In genomic region chr19:29922972-29923371, GRCh38 we compare ENCODE assay signal across 15 cellular contexts. TPM values are rescaled to one million over a fixed set of nuclear protein-coding genes. Genes with fewer than 3 reads are reported as not detected.
DNase-seq lines count a peak whose midpoint lies in the region; TF ChIP-seq lines count a peak whose summit lies in the region.
"Had no signal": no experiment of that assay in that cellular context is flagged by ENCODE, and none has a peak within 500 bp of the region (broad histone marks: within the 10 kb centered on the region; RNA-seq: fewer than 3 reads in every experiment).

No MANE protein-coding gene starts in this region.

- H3K36me3 ChIP-seq in right atrium auricular region: no peaks in the 10 kb centered on the region
- no peaks in the 10 kb centered on the region for H3K36me3 ChIP-seq in left ventricle myocardium inferior
- H3K36me3 ChIP-seq in HEK293 (ENCODE audit: control insufficient read depth in 2 of 2, insufficient read depth in 1 of 2, low read length in 2 of 2): no peaks in the 10 kb centered on the region
- H3K36me3 ChIP-seq in trophoblast cell (ENCODE audit: control insufficient read depth in 1 of 2, insufficient read depth in 2 of 2, low read length in 2 of 2): no peaks in the 10 kb centered on the region
- H3K36me3 ChIP-seq: BLaER1 treated with 17β-estradiol and CSF1 and Interleukin-3, amounts not matched to agents 10 nM and 100 nM had no signal

- H3K27ac ChIP-seq in right atrium auricular region (no peak overlapping the region), left ventricle myocardium inferior (replicated peaks) (no peak overlapping the region), HEK293 (ENCODE audit: extremely low read depth, low read depth, low read length) (no peak overlapping the region), trophoblast cell (ENCODE audit: low read depth, low read length) (no peak overlapping the region)
- H3K27ac ChIP-seq: 22Rv1; A549; BLaER1 treated with 17β-estradiol and CSF1 and Interleukin-3, amounts not matched to agents 10 nM and 100 nM; C4-2B had no signal

- H4K8ac ChIP-seq in trophoblast cell (ENCODE audit: low read depth, low read length): no peak overlapping the region

- no peak overlapping the region for H3K9ac ChIP-seq in trophoblast cell (ENCODE audit: low read length)
- H3K9ac ChIP-seq: BLaER1 treated with 17β-estradiol and CSF1 and Interleukin-3, amounts not matched to agents 10 nM and 100 nM had no signal

- H3K9me3 ChIP-seq in right atrium auricular region (no peaks in the 10 kb centered on the region), left ventricle myocardium inferior (replicated peaks) (no peaks in the 10 kb centered on the region), HEK293 (ENCODE audit: control insufficient read depth, insufficient read depth, low read depth, low read length) (no peaks in the 10 kb centered on the region; the same call in 1 of the 2 replicates), trophoblast cell (ENCODE audit: insufficient read depth, low read depth, low read length) (peaks cover 2% of the 10 kb centered on the region)
- H3K9me3 ChIP-seq: A549; BLaER1 treated with 17β-estradiol and CSF1 and Interleukin-3, amounts not matched to agents 10 nM and 100 nM; Caco-2 had no signal

- no peak overlapping the region for H2AFZ ChIP-seq in trophoblast cell (ENCODE audit: insufficient read depth, low read length, poor library complexity)

- no CpG with 5 or more reads among the region's 4 CpGs for WGBS in trophoblast cell (ENCODE audit: extremely low coverage, insufficient coverage, insufficient read length)

- H2AK5ac ChIP-seq in trophoblast cell (ENCODE audit: low read length): no peak overlapping the region

- intact Hi-C loops in left ventricle myocardium inferior (cut with micrococcal nuclease): no loop called here

- no peaks in the 10 kb centered on the region for H3K79me1 ChIP-seq in trophoblast cell (ENCODE audit: low read length)

- H2BK120ac ChIP-seq in trophoblast cell (ENCODE audit: insufficient read depth, low read length, poor library complexity): no peak overlapping the region

- peak overlapping the region; percentile 46 for H3K23ac ChIP-seq in trophoblast cell (ENCODE audit: low read length)

- no peaks in the 10 kb centered on the region for H3K79me2 ChIP-seq in trophoblast cell (ENCODE audit: control insufficient read depth, insufficient read depth, low read length, poor library complexity)

- H3K4me2 ChIP-seq in trophoblast cell (ENCODE audit: low read length): no peak overlapping the region
- H3K4me2 ChIP-seq: A549; BLaER1 treated with 17β-estradiol and CSF1 and Interleukin-3, amounts not matched to agents 10 nM and 100 nM had no signal

- no peak overlapping the region for H3K4me3 ChIP-seq in right atrium auricular region
- no peak overlapping the region for H3K4me3 ChIP-seq in left ventricle myocardium inferior
- no peak overlapping the region for H3K4me3 ChIP-seq in HEK293 (ENCODE audit: low read depth, low read length)
- no peak overlapping the region for H3K4me3 ChIP-seq in trophoblast cell (ENCODE audit: low read depth, low read length)
- H3K4me3 ChIP-seq: A549; BLaER1 treated with 17β-estradiol and CSF1 and Interleukin-3, amounts not matched to agents 10 nM and 100 nM had no signal

- H3K4me1 ChIP-seq in right atrium auricular region: no peaks in the 10 kb centered on the region
- H3K4me1 ChIP-seq in left ventricle myocardium inferior: no peaks in the 10 kb centered on the region
- no peaks in the 10 kb centered on the region for H3K4me1 ChIP-seq in HEK293 (ENCODE audit: control insufficient read depth, insufficient read depth, low read length)
- no peaks in the 10 kb centered on the region for H3K4me1 ChIP-seq in trophoblast cell (ENCODE audit: control insufficient read depth in 1 of 2, insufficient read depth in 2 of 2, low read length in 2 of 2)
- H3K4me1 ChIP-seq: A549, Caco-2 had no signal

- H3K27me3 ChIP-seq in right atrium auricular region (no peaks in the 10 kb centered on the region), left ventricle myocardium inferior (ENCODE audit: low read depth) (peaks cover 23% of the 10 kb centered on the region), trophoblast cell (ENCODE audit: insufficient read depth, low read length) (no peaks in the 10 kb centered on the region)
- H3K27me3 ChIP-seq: BLaER1 treated with 17β-estradiol and CSF1 and Interleukin-3, amounts not matched to agents 10 nM and 100 nM had no signal

- CTCF ChIA-PET in HEK293 (lab: Yijun Ruan, JAX): interaction anchor here (1.3 to 1.6 kb wide), 3 partner anchors 11 to 747 kb away, joined by 3 to 5 read pairs (median 5); no protein-coding TSS in a partner anchor

- TF ChIP-seq CTCF in right atrium auricular region (IDR thresholded peaks at IDR 0.05): no peak
- TF ChIP-seq CTCF in left ventricle myocardium inferior (IDR thresholded peaks at IDR 0.05; ENCODE audit: borderline replicate concordance): no peak
- no peak for TF ChIP-seq CTCF in HEK293 (tag by site-specific recombination; IDR thresholded peaks at IDR 0.05)

- no peak overlapping the region for H3K18ac ChIP-seq in trophoblast cell (ENCODE audit: low read length)

- no peak overlapping the region for H2BK5ac ChIP-seq in trophoblast cell (ENCODE audit: low read depth, low read length, poor library complexity)

- no peak overlapping the region for H2BK12ac ChIP-seq in trophoblast cell (ENCODE audit: low read length)

- DNase-seq in right atrium auricular region (ENCODE audit: low spot score): peak; percentile 48
- no peak for DNase-seq in left ventricle myocardium inferior
- DNase-seq in trophoblast cell: no peak
- DNase-seq in NCI-H748 treated with DMSO at 0.1 percent for 48 hours (lab: John Stamatoyannopoulos, UW): no peak
- DNase-seq: Caco-2; Calu3; CD4-positive, alpha-beta T cell; CD8-positive, alpha-beta T cell; DMS79 treated with DMSO at 0.1 percent for 48 hours; GF-D8 had no signal

- H3K14ac ChIP-seq in trophoblast cell (ENCODE audit: low read length): no peak overlapping the region

- H3K4ac ChIP-seq in trophoblast cell (ENCODE audit: low read depth, low read length): no peak overlapping the region

- no peak overlapping the region for H4K91ac ChIP-seq in trophoblast cell (ENCODE audit: low read depth, low read length)

- no peak overlapping the region for H4K12ac ChIP-seq in trophoblast cell (ENCODE audit: low read depth, low read length)

- POLR2A ChIA-PET in HEK293 (lab: Yijun Ruan, JAX): no interaction called here

TF ChIP-seq in HEK293, 187 proteins besides CTCF, POLR2A, EP300 and RAD21:
- no peak for TF ChIP-seq ZNF621 (tag by site-specific recombination; IDR thresholded peaks at IDR 0.05)
- TF ChIP-seq ZNF132 (tag by site-specific recombination; IDR thresholded peaks at IDR 0.05; ENCODE audit: borderline replicate concordance): no peak
- peak; percentile 89; the same call in 1 of the 2 replicates for TF ChIP-seq RBAK (tag by site-specific recombination; IDR thresholded peaks at IDR 0.05)
- TF ChIP-seq TCF7L2 (IDR thresholded peaks at IDR 0.05; ENCODE audit: borderline replicate concordance, low read depth, low read length): no peak
- no peak for TF ChIP-seq ATF2 (tag by site-specific recombination; IDR thresholded peaks at IDR 0.05; ENCODE audit: low read depth)
- TF ChIP-seq SCRT2 (tag by site-specific recombination; IDR thresholded peaks at IDR 0.05): no peak
TF ChIP-seq in HEK293: peak in this region for 1.

RNA-seq across cellular contexts. Expression of gene URI1, which starts 19.1 kb away (rescaled TPM):
- total RNA-seq in right atrium auricular region: 10 to 100 TPM; 29.3 to 34.7 TPM
- total RNA-seq in left ventricle myocardium inferior: 43.0 TPM
- 41.6 and 42.6 TPM in 2 replicates for polyA plus RNA-seq in trophoblast cell (2013)
